ENCODE assay signal across 20 cellular contexts in the genomic region with DNA sequence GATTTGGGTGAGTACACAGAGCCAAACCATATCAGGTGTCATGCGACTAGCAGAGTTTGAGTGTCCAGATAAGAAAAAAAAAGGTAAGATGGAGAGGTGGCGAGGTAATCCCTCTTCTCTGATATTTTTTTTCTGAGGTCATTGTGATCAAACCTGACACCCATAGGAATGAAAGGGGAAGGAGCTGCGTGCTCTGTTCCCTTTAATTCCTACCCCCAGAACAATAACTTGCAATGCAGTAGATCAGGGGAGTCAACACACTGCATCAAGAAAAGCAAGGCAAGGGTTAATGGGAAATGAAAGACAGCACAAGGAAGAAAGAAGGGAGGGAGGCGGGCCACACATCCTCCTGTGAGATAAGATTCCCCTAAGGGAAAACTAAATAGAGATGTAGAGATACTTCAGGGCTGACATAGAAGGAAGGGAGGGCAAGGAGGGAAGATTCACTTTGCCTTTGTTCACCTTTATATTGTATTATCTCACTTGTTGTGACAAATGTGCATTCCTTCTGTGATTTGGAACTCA.
DNase-seq lines count a peak whose midpoint lies in the region; ATAC-seq, FAIRE-seq and TF ChIP-seq lines count a peak whose summit lies in the region.
"Had no signal": no experiment of that assay in that cellular context is flagged by ENCODE, and none has a peak within 500 bp of the region (broad histone marks: within the 10 kb centered on the region; RNA-seq: fewer than 3 reads in every experiment).

No MANE protein-coding gene starts in this region.

- CTCF ChIA-PET in HepG2 (lab: Yijun Ruan, JAX; ENCODE audit: low intra/inter-chr PET ratio, low total read pairs): no interaction called here
- CTCF ChIA-PET in K562 (lab: Yijun Ruan, JAX; ENCODE audit: low intra/inter-chr PET ratio): no interaction called here

- H3K4me1 ChIP-seq in HepG2 (ENCODE audit: insufficient read depth, low read length): peaks cover 22% of the 10 kb centered on the region
- no peaks in the 10 kb centered on the region for H3K4me1 ChIP-seq in right lobe of liver
- H3K4me1 ChIP-seq in K562 (replicated peaks in 1 of 2; ENCODE audit: control insufficient read depth in 2 of 2, insufficient read depth in 2 of 2, low read length in 2 of 2): no peaks in the 10 kb centered on the region
- H3K4me1 ChIP-seq in neural progenitor cell: no peaks in the 10 kb centered on the region
- H3K4me1 ChIP-seq in upper lobe of right lung: no peaks in the 10 kb centered on the region
- H3K4me1 ChIP-seq: BE2C, HAP-1 had no signal

- 69% methylated on average over 4 of the region's 4 CpGs for WGBS in HepG2 (ENCODE audit: low lambda C conversion rate)
- 30% methylated on average over 4 of the region's 4 CpGs for WGBS in right lobe of liver (ENCODE audit: insufficient coverage, low coverage, low lambda C conversion rate, missing lambda C conversion rate)
- WGBS in K562 (ENCODE audit: insufficient coverage, low coverage, missing lambda C conversion rate): 0% methylated on average over 3 of the region's 4 CpGs

- H3K36me3 Mint-ChIP-seq in neural progenitor cell: peaks cover under 1% of the 10 kb centered on the region
- H3K36me3 Mint-ChIP-seq: CD14-positive monocyte, IgD-negative memory B cell had no signal

- H3K27me3 ChIP-seq in HepG2 (ENCODE audit: control insufficient read depth in 1 of 2, insufficient read depth in 2 of 2, low read length in 2 of 2): no peaks in the 10 kb centered on the region
- H3K27me3 ChIP-seq in right lobe of liver: no peaks in the 10 kb centered on the region
- H3K27me3 ChIP-seq in K562 (ENCODE audit: control insufficient read depth in 2 of 2, insufficient read depth in 2 of 2, low read length in 2 of 2): no peaks in the 10 kb centered on the region
- H3K27me3 ChIP-seq in neural progenitor cell: no peaks in the 10 kb centered on the region
- no peaks in the 10 kb centered on the region for H3K27me3 ChIP-seq in upper lobe of right lung
- H3K27me3 ChIP-seq: BE2C had no signal

- TF ChIP-seq RAD21 in HepG2 (CRISPR knock-in tag; IDR thresholded peaks at IDR 0.05) (no peak), K562 (CRISPR knock-in tag; conservative IDR thresholded peaks at IDR 0.05 in 1 of 2, IDR thresholded peaks at IDR 0.05 in 1 of 2) (no peak)

- no peaks in the 10 kb centered on the region for H3K9me1 ChIP-seq in K562 (ENCODE audit: control insufficient read depth, insufficient read depth, low read length)

- H3F3A ChIP-seq in neural progenitor cell (ENCODE audit: low read depth): no peaks in the 10 kb centered on the region

- ATAC-seq in HepG2 (no peak), right lobe of liver (no peak), K562 (no peak), upper lobe of right lung (no peak), HG03439 (IDR thresholded peaks at IDR 0.05; ENCODE audit: unreplicated experiment) (no peak)
- ATAC-seq: GM12878 had no signal

- TF ChIP-seq EP300 in HepG2 (IDR thresholded peaks at IDR 0.05; ENCODE audit: low read depth in 2 of 2, low read length in 2 of 2) (no peak), HepG2 (CRISPR knock-in tag; IDR thresholded peaks at IDR 0.05; ENCODE audit: borderline replicate concordance) (no peak), K562 (IDR thresholded peaks at IDR 0.05; ENCODE audit: low read length) (no peak)

- TF ChIP-seq CTCF in HepG2 (CRISPR knock-in tag; IDR thresholded peaks at IDR 0.05) (no peak), right lobe of liver (IDR thresholded peaks at IDR 0.05) (no peak), K562 (IDR thresholded peaks at IDR 0.05 in 2 of 3, conservative IDR thresholded peaks at IDR 0.05 in 1 of 3; ENCODE audit: insufficient read depth in 2 of 3, low read depth in 1 of 3, low read length in 3 of 3) (no peak), neural progenitor cell (IDR thresholded peaks at IDR 0.05) (no peak), upper lobe of right lung (IDR thresholded peaks at IDR 0.05) (no peak)

- H2AFZ ChIP-seq in HepG2 (ENCODE audit: low read length) (no peak overlapping the region), K562 (ENCODE audit: low read depth, low read length) (no peak overlapping the region), neural progenitor cell (replicated peaks) (no peak overlapping the region)

- H3K27me3 Mint-ChIP-seq in neural progenitor cell (ENCODE audit: insufficient read depth, low read depth): no peaks in the 10 kb centered on the region
- H3K27me3 Mint-ChIP-seq: CD4-positive, alpha-beta memory T cell; IgD-negative memory B cell had no signal

- no peak overlapping the region for H3K4me3 Mint-ChIP-seq in neural progenitor cell
- H3K4me3 Mint-ChIP-seq: CD14-positive monocyte, IgD-negative memory B cell had no signal

- DNase-seq in HepG2 (ENCODE audit: low spot score) (no peak), right lobe of liver (no peak), ELF-1 (ENCODE audit: low read depth, low spot score) (peak; percentile 53), K562 (ENCODE audit: extremely low read depth in 1 of 4, low spot score in 3 of 4) (no peak), neural progenitor cell (ENCODE audit: low spot score) (no peak), T-helper 2 cell (no peak), upper lobe of right lung (no peak)
- DNase-seq: ACHN; BE2C; CD4-positive, alpha-beta memory T cell; DMS79 treated with DMSO at 0.1 percent for 48 hours had no signal

- BruUV-seq in HepG2 (replicated peaks; lab: Mats Ljungman, UMichigan) (no TSS peak), K562 (replicated peaks; lab: Mats Ljungman, UMichigan) (no TSS peak)

- H3K9ac ChIP-seq in HepG2 (ENCODE audit: insufficient read depth, low read depth, low read length) (no peak overlapping the region), K562 (ENCODE audit: insufficient read depth in 1 of 2, low read depth in 2 of 2, low read length in 2 of 2) (no peak overlapping the region), neural progenitor cell (no peak overlapping the region)
- H3K9ac ChIP-seq: KMS-11 had no signal

- H3K27ac Mint-ChIP-seq in neural progenitor cell: peak overlapping the region; percentile 43
- H3K27ac Mint-ChIP-seq: CD14-positive monocyte; CD4-positive, alpha-beta memory T cell; IgD-negative memory B cell had no signal

- H4K20me1 ChIP-seq in HepG2 (ENCODE audit: insufficient read depth, low read length): no peaks in the 10 kb centered on the region
- no peaks in the 10 kb centered on the region for H4K20me1 ChIP-seq in K562 (replicated peaks; ENCODE audit: control insufficient read depth, insufficient read depth, low read length)
- no peaks in the 10 kb centered on the region for H4K20me1 ChIP-seq in neural progenitor cell (ENCODE audit: low read depth)

- H3K36me3 ChIP-seq in HepG2 (replicated peaks in 1 of 2; ENCODE audit: control insufficient read depth in 1 of 2, insufficient read depth in 2 of 2, low read length in 2 of 2) (no peaks in the 10 kb centered on the region; a peak in 1 of 5 replicates), right lobe of liver (no peaks in the 10 kb centered on the region), K562 (ENCODE audit: control insufficient read depth, insufficient read depth, low read length) (no peaks in the 10 kb centered on the region), neural progenitor cell (no peaks in the 10 kb centered on the region), upper lobe of right lung (no peaks in the 10 kb centered on the region)
- H3K36me3 ChIP-seq: BE2C, HAP-1 had no signal

- no peak for TF ChIP-seq POLR2A in HepG2 (IDR thresholded peaks at IDR 0.05; ENCODE audit: insufficient read depth in 1 of 2, low read depth in 2 of 2, low read length in 2 of 2)
- TF ChIP-seq POLR2A in right lobe of liver (IDR thresholded peaks at IDR 0.05): no peak
- TF ChIP-seq POLR2A in K562 (conservative IDR thresholded peaks at IDR 0.05): no peak

- H3K4me3 ChIP-seq in HepG2 (replicated peaks in 1 of 3; ENCODE audit: insufficient read depth in 1 of 3, low read depth in 2 of 3, low read length in 3 of 3) (no peak overlapping the region), right lobe of liver (no peak overlapping the region), K562 (no peak overlapping the region), neural progenitor cell (no peak overlapping the region), upper lobe of right lung (no peak overlapping the region)
- H3K4me3 ChIP-seq: GM12878, HAP-1 had no signal

- FAIRE-seq in HepG2 (lab: Jason Lieb, UNC): no peak
- no peak for FAIRE-seq in K562 (lab: Jason Lieb, UNC)
- FAIRE-seq: A204.1, GM12878, GM19239 had no signal

- H3K79me2 ChIP-seq in HepG2 (ENCODE audit: insufficient read depth, low read length): no peaks in the 10 kb centered on the region
- H3K79me2 ChIP-seq in K562 (ENCODE audit: control insufficient read depth, insufficient read depth, low read length): no peaks in the 10 kb centered on the region
- no peaks in the 10 kb centered on the region for H3K79me2 ChIP-seq in neural progenitor cell (ENCODE audit: low read depth)

- in situ Hi-C loops in HepG2 (cut with HindIII; ENCODE audit: extremely low pct_ligation_motif_present, low pct_unique_long_range_greater_than_20kb): no loop called here
- in situ Hi-C loops in K562 (cut with MboI): no loop called here

- H3K4me2 ChIP-seq in HepG2 (ENCODE audit: low read depth, low read length) (no peak overlapping the region), K562 (ENCODE audit: insufficient read depth, low read length) (no peak overlapping the region), neural progenitor cell (no peak overlapping the region)
- H3K4me2 ChIP-seq: KMS-11 had no signal

- intact Hi-C loops in HepG2 (cut with micrococcal nuclease; ENCODE audit: unreplicated experiment): no loop called here
- intact Hi-C loops in right lobe of liver (cut with DNase I): no loop called here
- intact Hi-C loops in K562 (cut with micrococcal nuclease): no loop called here
- intact Hi-C loops in upper lobe of right lung (cut with DNase I): no loop called here

- peaks cover 4% of the 10 kb centered on the region for H3K9me3 Mint-ChIP-seq in neural progenitor cell

- H3K9me3 ChIP-seq in HepG2 (ENCODE audit: low read length) (no peaks in the 10 kb centered on the region), right lobe of liver (no peaks in the 10 kb centered on the region), K562 (replicated peaks; ENCODE audit: control insufficient read depth, insufficient read depth, low read depth, low read length) (no peaks in the 10 kb centered on the region), neural progenitor cell (ENCODE audit: low read depth) (no peaks in the 10 kb centered on the region), upper lobe of right lung (no peaks in the 10 kb centered on the region)
- H3K9me3 ChIP-seq: BE2C, HAP-1 had no signal

- no peak overlapping the region for H3K27ac ChIP-seq in HepG2 (ENCODE audit: extremely low read length, insufficient read depth, low read length)
- H3K27ac ChIP-seq in right lobe of liver: no peak overlapping the region
- H3K27ac ChIP-seq in K562 (ENCODE audit: extremely low read depth, low read depth, low read length): no peak overlapping the region
- H3K27ac ChIP-seq in neural progenitor cell: no peak overlapping the region
- no peak overlapping the region for H3K27ac ChIP-seq in upper lobe of right lung
- H3K27ac ChIP-seq: HL-60, KMS-11 had no signal

- H3K4me1 Mint-ChIP-seq in neural progenitor cell: no peaks in the 10 kb centered on the region
- H3K4me1 Mint-ChIP-seq: CD14-positive monocyte, IgD-negative memory B cell had no signal

- POLR2A ChIA-PET in HepG2 (lab: Yijun Ruan, JAX): no interaction called here
- POLR2A ChIA-PET in K562 (lab: Yijun Ruan, JAX): no interaction called here

TF ChIP-seq in HepG2, 621 proteins besides CTCF, POLR2A, EP300 and RAD21 (continues in another document):
- TF ChIP-seq HOXA9 (CRISPR knock-in tag; IDR thresholded peaks at IDR 0.05; ENCODE audit: borderline replicate concordance): no peak
